Comparison of ENCODE assay signal across 8 cellular contexts in the genomic region with DNA sequence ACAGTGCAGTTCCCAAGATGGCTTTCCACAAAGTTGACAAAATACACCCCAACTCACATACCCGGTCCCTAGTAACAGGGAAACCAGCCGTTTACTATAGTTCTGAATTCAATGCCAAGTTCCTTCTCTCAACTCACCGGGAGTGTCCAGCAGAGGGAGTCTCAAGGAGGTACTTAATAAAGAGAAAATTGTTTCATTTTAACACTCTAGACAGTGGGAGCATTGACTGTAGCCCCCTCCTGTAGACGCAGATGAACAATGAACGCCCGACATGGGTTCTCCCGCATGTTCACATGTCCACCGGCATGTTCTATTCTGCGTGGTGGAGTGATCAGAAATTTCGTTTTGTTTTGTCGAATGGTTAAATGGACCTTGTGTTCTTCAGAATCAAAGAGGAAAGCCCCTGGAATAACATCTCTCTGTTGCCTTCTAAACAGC. TPM values are rescaled to one million over a fixed set of nuclear protein-coding genes. Genes with fewer than 3 reads are reported as not detected.
DNase-seq lines count a peak whose midpoint lies in the region; ATAC-seq and TF ChIP-seq lines count a peak whose summit lies in the region.

No MANE protein-coding gene starts in this region.

- peak overlapping the region; percentile 81 to 99 (median 96) for H3K27ac ChIP-seq in dorsolateral prefrontal cortex
- peak overlapping the region; percentile 88 to 93 (median 90) for H3K27ac ChIP-seq in right lobe of liver

- H3K27me3 ChIP-seq in dorsolateral prefrontal cortex (no peaks in the 10 kb centered on the region), right lobe of liver (no peaks in the 10 kb centered on the region)

- no peaks in the 10 kb centered on the region for H3K36me3 ChIP-seq in right lobe of liver

- ATAC-seq in right lobe of liver (peak; percentile 51 to 63 (median 58)), GM18511 (IDR thresholded peaks at IDR 0.05; ENCODE audit: unreplicated experiment) (no peak)

- CTCF ChIA-PET in HEK293T (lab: Yijun Ruan, JAX), result no interaction called here

- POLR2A ChIA-PET in HEK293T (lab: Yijun Ruan, JAX), result no interaction called here

- peak; percentile 50 to 81 (median 70) for TF ChIP-seq CTCF in dorsolateral prefrontal cortex (IDR thresholded peaks at IDR 0.05 in 54 of 56, conservative IDR thresholded peaks at IDR 0.05 in 2 of 56; ENCODE audit: low read depth in 1 of 56, partially characterized antibody in 56 of 56)
- peak; percentile 62 to 65 (median 64) for TF ChIP-seq CTCF in right lobe of liver (IDR thresholded peaks at IDR 0.05)

- peaks cover 0 to 49% (median 20%) of the 10 kb centered on the region in 4 donors for H3K4me1 ChIP-seq in right lobe of liver

- H3K4me3 ChIP-seq in dorsolateral prefrontal cortex, result peak overlapping the region; percentile 50 to 94 (median 82)
- peak overlapping the region; percentile 47 to 89 (median 67) for H3K4me3 ChIP-seq in right lobe of liver

- TF ChIP-seq POLR2A in right lobe of liver (IDR thresholded peaks at IDR 0.05), result no peak

- 1% methylated on average over 11 of the region's 11 CpGs for WGBS in right lobe of liver (ENCODE audit: insufficient coverage, low coverage, low lambda C conversion rate, missing lambda C conversion rate)

- DNase-seq in DMS53 treated with DMSO at 0.1 percent for 48 hours (lab: John Stamatoyannopoulos, UW; ENCODE audit: unreplicated experiment) (peak; percentile 61), HEK293T (ENCODE audit: extremely low spot score) (peak; percentile 72), NCI-H2227 treated with DMSO at 0.1 percent for 48 hours (lab: John Stamatoyannopoulos, UW) (peak; percentile 77), dorsolateral prefrontal cortex (peak in 5 of 10 donors; percentile 41 to 66 (median 50)), right lobe of liver (peak in 2 of 3 donors; percentile 52 to 60)
- peak; percentile 37 to 40 for DNase-seq in activated CD4-positive, alpha-beta T cell treated with anti-CD3 and anti-CD28 coated beads for 24 hours (ENCODE audit: low read depth in 2 of 2)
- DNase-seq in stimulated activated CD4-positive, alpha-beta T cell treated with anti-CD3 and anti-CD28 coated beads, Interleukin-4, amount 100 ng/mL, for 24 hours, result peak; percentile 64

- no peaks in the 10 kb centered on the region for H3K9me3 ChIP-seq in right lobe of liver

- intact Hi-C loops in dorsolateral prefrontal cortex (cut with DNase I) (loop anchor here (2.0 to 10.0 kb wide), 7 partner anchors 34 to 226 kb away; no protein-coding TSS in a partner anchor), right lobe of liver (cut with DNase I) (no loop called here)

TF ChIP-seq in HEK293T, 16 proteins besides CTCF, POLR2A, EP300 and RAD21:
- no peak for TF ChIP-seq NFRKB (IDR thresholded peaks at IDR 0.05)
- no peak for TF ChIP-seq TARDBP (IDR thresholded peaks at IDR 0.05)
- no peak for TF ChIP-seq ARNT (IDR thresholded peaks at IDR 0.05)
- TF ChIP-seq, protein P1, sequence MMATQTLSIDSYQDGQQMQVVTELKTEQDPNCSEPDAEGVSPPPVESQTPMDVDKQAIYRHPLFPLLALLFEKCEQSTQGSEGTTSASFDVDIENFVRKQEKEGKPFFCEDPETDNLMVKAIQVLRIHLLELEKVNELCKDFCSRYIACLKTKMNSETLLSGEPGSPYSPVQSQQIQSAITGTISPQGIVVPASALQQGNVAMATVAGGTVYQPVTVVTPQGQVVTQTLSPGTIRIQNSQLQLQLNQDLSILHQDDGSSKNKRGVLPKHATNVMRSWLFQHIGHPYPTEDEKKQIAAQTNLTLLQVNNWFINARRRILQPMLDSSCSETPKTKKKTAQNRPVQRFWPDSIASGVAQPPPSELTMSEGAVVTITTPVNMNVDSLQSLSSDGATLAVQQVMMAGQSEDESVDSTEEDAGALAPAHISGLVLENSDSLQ (IDR thresholded peaks at IDR 0.05), result no peak
- TF ChIP-seq HDGF (IDR thresholded peaks at IDR 0.05; ENCODE audit: borderline replicate concordance), result no peak
- no peak for TF ChIP-seq ELF4 (IDR thresholded peaks at IDR 0.05)
- no peak for TF ChIP-seq BHLHE40 (IDR thresholded peaks at IDR 0.05; ENCODE audit: borderline replicate concordance)
- TF ChIP-seq SUZ12 (IDR thresholded peaks at IDR 0.05), result no peak
- no peak for TF ChIP-seq FOXM1 (IDR thresholded peaks at IDR 0.05; ENCODE audit: borderline replicate concordance)
- no peak for TF ChIP-seq FOXA1 (IDR thresholded peaks at IDR 0.05)
- TF ChIP-seq ZNF384 (IDR thresholded peaks at IDR 0.05), result no peak
- TF ChIP-seq LEF1 (IDR thresholded peaks at IDR 0.05; ENCODE audit: borderline replicate concordance), result no peak
- no peak for TF ChIP-seq FOXK2 (IDR thresholded peaks at IDR 0.05)
- no peak for TF ChIP-seq L3MBTL2 (conservative IDR thresholded peaks at IDR 0.05)
- TF ChIP-seq CTBP1 (IDR thresholded peaks at IDR 0.05; ENCODE audit: borderline replicate concordance), result no peak
- TF ChIP-seq SP1 (IDR thresholded peaks at IDR 0.05), result no peak

RNA-seq across cellular contexts. Expression of a gene that starts 1.9 kb away (rescaled TPM):
- total RNA-seq in dorsolateral prefrontal cortex (100 to 1,000 TPM; 106 to 688 (median 242) TPM), right lobe of liver (10 to 100 TPM; 48.5 to 68.0 (median 59.6) TPM)

RNA-seq across cellular contexts. Expression of a gene that starts 53.2 kb away (rescaled TPM):
- 10 to 100 TPM in 73 of 120 experiments, 1 to 10 TPM in 47; 3.2 to 24.8 (median 11.3) TPM for total RNA-seq in dorsolateral prefrontal cortex
- 10 to 100 TPM in 4 of 6 experiments, 1 to 10 TPM in 2; 7.6 to 15.6 (median 12.2) TPM for total RNA-seq in right lobe of liver

Comparison
In these comparisons a context has a peak if more than half of its experiments do, and no peak if none do; other contexts are left out.
1. intact Hi-C loops: an anchor here in dorsolateral prefrontal cortex (2.0 to 10.0 kb wide); none called in right lobe of liver.